12 cellular contexts compared by ENCODE assay signal in the genomic region with DNA sequence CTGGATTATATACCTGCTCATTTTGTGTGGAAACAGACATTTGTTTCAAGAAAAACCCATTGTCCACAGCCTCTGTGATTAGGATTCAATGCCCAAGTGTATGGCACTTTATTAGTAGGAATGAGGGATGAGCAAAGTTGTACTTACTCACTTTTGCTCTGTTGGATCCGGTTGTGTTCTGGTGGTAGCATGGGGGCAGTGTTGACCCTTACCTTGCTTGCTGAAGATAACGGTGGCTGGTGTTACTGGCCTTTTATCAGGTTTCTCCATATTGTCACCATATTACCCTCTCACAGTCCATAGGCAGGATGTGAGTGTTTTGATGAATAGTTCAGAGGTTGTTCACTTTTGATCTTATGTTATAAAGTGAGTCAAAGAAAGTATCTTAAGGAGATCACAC. TPM values are rescaled to one million over a fixed set of nuclear protein-coding genes. Genes with fewer than 3 reads are reported as not detected.
A peak's percentile ranks its signal among the peaks of the same experiment; 100 is the strongest.
DNase-seq lines count a peak whose midpoint lies in the region; ATAC-seq and TF ChIP-seq lines count a peak whose summit lies in the region.
"Had no signal": no experiment of that assay in that cellular context is flagged by ENCODE, and none has a peak within 500 bp of the region (broad histone marks: within the 10 kb centered on the region; RNA-seq: fewer than 3 reads in every experiment).

No MANE protein-coding gene starts in this region.

- H3K27me3 Mint-ChIP-seq in WTC11 (ENCODE audit: low read depth): no peaks in the 10 kb centered on the region
- H3K27me3 Mint-ChIP-seq: B cell; CD4-positive, alpha-beta memory T cell had no signal

- peak; percentile 30; the same call in 1 of the 2 replicates for TF ChIP-seq CTCF in BE2C (IDR thresholded peaks at IDR 0.05; ENCODE audit: low read depth, low read length)
- no peak for TF ChIP-seq CTCF in WTC11 (IDR thresholded peaks at IDR 0.05)
- TF ChIP-seq CTCF in omental fat pad (IDR thresholded peaks at IDR 0.05): no peak

- DNase-seq in BE2C (no peak), H7 (peak; percentile 7), WTC11 (ENCODE audit: low spot score) (peak; percentile 11), iPS-NIHi11 (ENCODE audit: low spot score) (peak; percentile 20), NCI-H2171 (lab: John Stamatoyannopoulos, UW) (no peak), omental fat pad (ENCODE audit: low spot score) (no peak)
- DNase-seq in activated CD4-positive, alpha-beta T cell treated with anti-CD3 and anti-CD28 coated beads for 1 hour: no peak
- DNase-seq: CD4-positive, alpha-beta memory T cell; COR-L47; DND-41; GDM1 had no signal

- H3K4me3 Mint-ChIP-seq in WTC11: no peak overlapping the region
- H3K4me3 Mint-ChIP-seq: B cell; CD4-positive, alpha-beta memory T cell had no signal

- no peaks in the 10 kb centered on the region for H3K9me3 ChIP-seq in BE2C

- CTCF ChIA-PET in WTC11 (lab: Charles Lee): no interaction called here

- H3K36me3 ChIP-seq in BE2C (no peaks in the 10 kb centered on the region), H7 (replicated peaks; ENCODE audit: control insufficient read depth, insufficient read depth, low read length) (no peaks in the 10 kb centered on the region)

- H3K9me3 Mint-ChIP-seq in WTC11: no peaks in the 10 kb centered on the region

- H3K36me3 Mint-ChIP-seq in WTC11: no peaks in the 10 kb centered on the region
- H3K36me3 Mint-ChIP-seq: CD4-positive, alpha-beta memory T cell had no signal

- H3K4me1 Mint-ChIP-seq in WTC11: no peaks in the 10 kb centered on the region
- H3K4me1 Mint-ChIP-seq: B cell; CD4-positive, alpha-beta memory T cell had no signal

- H3K27me3 ChIP-seq in BE2C (no peaks in the 10 kb centered on the region), H7 (ENCODE audit: control insufficient read depth, insufficient read depth, low read length) (no peaks in the 10 kb centered on the region)

- no peaks in the 10 kb centered on the region for H3K4me1 ChIP-seq in BE2C

- POLR2A ChIA-PET in WTC11 (lab: Charles Lee): no interaction called here

- ATAC-seq in WTC11 (peak; percentile 61), omental fat pad (ENCODE audit: low FRiP score) (no peak)

- no peak overlapping the region for H3K27ac Mint-ChIP-seq in WTC11
- H3K27ac Mint-ChIP-seq: B cell; CD4-positive, alpha-beta memory T cell had no signal

- H3K4me3 ChIP-seq in BE2C (ENCODE audit: low read depth, low read length) (no peak overlapping the region), H7 (ENCODE audit: insufficient read depth, low read depth, low read length) (no peak overlapping the region)

TF ChIP-seq in WTC11, 78 proteins besides CTCF, POLR2A, EP300 and RAD21:
- TF ChIP-seq, protein P1, sequence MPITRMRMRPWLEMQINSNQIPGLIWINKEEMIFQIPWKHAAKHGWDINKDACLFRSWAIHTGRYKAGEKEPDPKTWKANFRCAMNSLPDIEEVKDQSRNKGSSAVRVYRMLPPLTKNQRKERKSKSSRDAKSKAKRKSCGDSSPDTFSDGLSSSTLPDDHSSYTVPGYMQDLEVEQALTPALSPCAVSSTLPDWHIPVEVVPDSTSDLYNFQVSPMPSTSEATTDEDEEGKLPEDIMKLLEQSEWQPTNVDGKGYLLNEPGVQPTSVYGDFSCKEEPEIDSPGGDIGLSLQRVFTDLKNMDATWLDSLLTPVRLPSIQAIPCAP (CRISPR knock-in tag; IDR thresholded peaks at IDR 0.05): no peak
- TF ChIP-seq, protein P2, sequence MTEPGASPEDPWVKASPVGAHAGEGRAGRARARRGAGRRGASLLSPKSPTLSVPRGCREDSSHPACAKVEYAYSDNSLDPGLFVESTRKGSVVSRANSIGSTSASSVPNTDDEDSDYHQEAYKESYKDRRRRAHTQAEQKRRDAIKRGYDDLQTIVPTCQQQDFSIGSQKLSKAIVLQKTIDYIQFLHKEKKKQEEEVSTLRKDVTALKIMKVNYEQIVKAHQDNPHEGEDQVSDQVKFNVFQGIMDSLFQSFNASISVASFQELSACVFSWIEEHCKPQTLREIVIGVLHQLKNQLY (CRISPR knock-in tag; IDR thresholded peaks at IDR 0.05): no peak
- TF ChIP-seq, protein P3, sequence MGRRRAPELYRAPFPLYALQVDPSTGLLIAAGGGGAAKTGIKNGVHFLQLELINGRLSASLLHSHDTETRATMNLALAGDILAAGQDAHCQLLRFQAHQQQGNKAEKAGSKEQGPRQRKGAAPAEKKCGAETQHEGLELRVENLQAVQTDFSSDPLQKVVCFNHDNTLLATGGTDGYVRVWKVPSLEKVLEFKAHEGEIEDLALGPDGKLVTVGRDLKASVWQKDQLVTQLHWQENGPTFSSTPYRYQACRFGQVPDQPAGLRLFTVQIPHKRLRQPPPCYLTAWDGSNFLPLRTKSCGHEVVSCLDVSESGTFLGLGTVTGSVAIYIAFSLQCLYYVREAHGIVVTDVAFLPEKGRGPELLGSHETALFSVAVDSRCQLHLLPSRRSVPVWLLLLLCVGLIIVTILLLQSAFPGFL (CRISPR knock-in tag; IDR thresholded peaks at IDR 0.05; ENCODE audit: borderline replicate concordance): no peak
- no peak for TF ChIP-seq JUN (CRISPR knock-in tag; IDR thresholded peaks at IDR 0.05)
- no peak for TF ChIP-seq SMAD3 (CRISPR knock-in tag; IDR thresholded peaks at IDR 0.05; ENCODE audit: borderline replicate concordance)
- no peak for TF ChIP-seq OVOL2 (CRISPR knock-in tag; IDR thresholded peaks at IDR 0.05; ENCODE audit: borderline replicate concordance)
- TF ChIP-seq, protein P4, sequence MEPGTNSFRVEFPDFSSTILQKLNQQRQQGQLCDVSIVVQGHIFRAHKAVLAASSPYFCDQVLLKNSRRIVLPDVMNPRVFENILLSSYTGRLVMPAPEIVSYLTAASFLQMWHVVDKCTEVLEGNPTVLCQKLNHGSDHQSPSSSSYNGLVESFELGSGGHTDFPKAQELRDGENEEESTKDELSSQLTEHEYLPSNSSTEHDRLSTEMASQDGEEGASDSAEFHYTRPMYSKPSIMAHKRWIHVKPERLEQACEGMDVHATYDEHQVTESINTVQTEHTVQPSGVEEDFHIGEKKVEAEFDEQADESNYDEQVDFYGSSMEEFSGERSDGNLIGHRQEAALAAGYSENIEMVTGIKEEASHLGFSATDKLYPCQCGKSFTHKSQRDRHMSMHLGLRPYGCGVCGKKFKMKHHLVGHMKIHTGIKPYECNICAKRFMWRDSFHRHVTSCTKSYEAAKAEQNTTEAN (CRISPR knock-in tag; IDR thresholded peaks at IDR 0.05): no peak
- TF ChIP-seq, protein P5, sequence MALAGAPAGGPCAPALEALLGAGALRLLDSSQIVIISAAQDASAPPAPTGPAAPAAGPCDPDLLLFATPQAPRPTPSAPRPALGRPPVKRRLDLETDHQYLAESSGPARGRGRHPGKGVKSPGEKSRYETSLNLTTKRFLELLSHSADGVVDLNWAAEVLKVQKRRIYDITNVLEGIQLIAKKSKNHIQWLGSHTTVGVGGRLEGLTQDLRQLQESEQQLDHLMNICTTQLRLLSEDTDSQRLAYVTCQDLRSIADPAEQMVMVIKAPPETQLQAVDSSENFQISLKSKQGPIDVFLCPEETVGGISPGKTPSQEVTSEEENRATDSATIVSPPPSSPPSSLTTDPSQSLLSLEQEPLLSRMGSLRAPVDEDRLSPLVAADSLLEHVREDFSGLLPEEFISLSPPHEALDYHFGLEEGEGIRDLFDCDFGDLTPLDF (CRISPR knock-in tag; IDR thresholded peaks at IDR 0.05): no peak
- no peak for TF ChIP-seq TP53 (CRISPR knock-in tag; IDR thresholded peaks at IDR 0.05)
- TF ChIP-seq ZNF423 (CRISPR knock-in tag; IDR thresholded peaks at IDR 0.05): no peak
- TF ChIP-seq NR3C1 (CRISPR knock-in tag; conservative IDR thresholded peaks at IDR 0.05; ENCODE audit: low read depth): no peak
- no peak for TF ChIP-seq CBFB (CRISPR knock-in tag; IDR thresholded peaks at IDR 0.05; ENCODE audit: low read depth)
- TF ChIP-seq EMX1 (CRISPR knock-in tag; IDR thresholded peaks at IDR 0.05): no peak
- no peak for TF ChIP-seq ATF1 (CRISPR knock-in tag; IDR thresholded peaks at IDR 0.05)
TF ChIP-seq in WTC11: peak in this region for 0.

RNA-seq across cellular contexts. Expression of a gene that starts 42.7 kb away (rescaled TPM):
- 6.9 TPM for polyA plus RNA-seq in BE2C (2012; ENCODE audit: insufficient read depth, insufficient read length, low read depth)
- total RNA-seq in H7 (2014; rRNA removed; shearing (Covaris generic)): 22.8 and 31.4 TPM in 2 replicates
- 14.9 to 16.0 TPM (median 15.3 TPM) in 3 replicates for total RNA-seq in WTC11 (2021)
- total RNA-seq in omental fat pad: 10 to 100 TPM in 1 of 4 donors, 1 to 10 TPM in 3; 3.5 to 14.3 (median 5.8) TPM

Comparison
In these comparisons a context has a peak if more than half of its experiments do, and no peak if none do; other contexts are left out.
1. DNase-seq: peak in H7 (single experiment), WTC11 (single experiment) and iPS-NIHi11 (single experiment); none in BE2C (single experiment), activated CD4-positive, alpha-beta T cell treated with anti-CD3 and anti-CD28 coated beads for 1 hour (single experiment), NCI-H2171 (single experiment) and omental fat pad (single experiment).